1 cellular context compared by ENCODE assay signal in genomic region chr10:72249176-72249862, GRCh38.
TF ChIP-seq lines count a peak whose summit lies in the region.

No MANE protein-coding gene starts in this region.

TF ChIP-seq in HEK293, 187 proteins besides CTCF, POLR2A, EP300 and RAD21 (continued from another document):
- TF ChIP-seq, protein P1, sequence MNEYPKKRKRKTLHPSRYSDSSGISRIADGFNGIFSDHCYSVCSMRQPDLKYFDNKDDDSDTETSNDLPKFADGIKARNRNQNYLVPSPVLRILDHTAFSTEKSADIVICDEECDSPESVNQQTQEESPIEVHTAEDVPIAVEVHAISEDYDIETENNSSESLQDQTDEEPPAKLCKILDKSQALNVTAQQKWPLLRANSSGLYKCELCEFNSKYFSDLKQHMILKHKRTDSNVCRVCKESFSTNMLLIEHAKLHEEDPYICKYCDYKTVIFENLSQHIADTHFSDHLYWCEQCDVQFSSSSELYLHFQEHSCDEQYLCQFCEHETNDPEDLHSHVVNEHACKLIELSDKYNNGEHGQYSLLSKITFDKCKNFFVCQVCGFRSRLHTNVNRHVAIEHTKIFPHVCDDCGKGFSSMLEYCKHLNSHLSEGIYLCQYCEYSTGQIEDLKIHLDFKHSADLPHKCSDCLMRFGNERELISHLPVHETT (tag by site-specific recombination; IDR thresholded peaks at IDR 0.05) = peak; percentile 72; the same call in 1 of the 2 replicates
- peak; percentile 55 for TF ChIP-seq ZNF157 (tag by site-specific recombination; IDR thresholded peaks at IDR 0.05)
- TF ChIP-seq ZNF426 (tag by site-specific recombination; IDR thresholded peaks at IDR 0.05) = peak; percentile 99
- TF ChIP-seq, protein P2, sequence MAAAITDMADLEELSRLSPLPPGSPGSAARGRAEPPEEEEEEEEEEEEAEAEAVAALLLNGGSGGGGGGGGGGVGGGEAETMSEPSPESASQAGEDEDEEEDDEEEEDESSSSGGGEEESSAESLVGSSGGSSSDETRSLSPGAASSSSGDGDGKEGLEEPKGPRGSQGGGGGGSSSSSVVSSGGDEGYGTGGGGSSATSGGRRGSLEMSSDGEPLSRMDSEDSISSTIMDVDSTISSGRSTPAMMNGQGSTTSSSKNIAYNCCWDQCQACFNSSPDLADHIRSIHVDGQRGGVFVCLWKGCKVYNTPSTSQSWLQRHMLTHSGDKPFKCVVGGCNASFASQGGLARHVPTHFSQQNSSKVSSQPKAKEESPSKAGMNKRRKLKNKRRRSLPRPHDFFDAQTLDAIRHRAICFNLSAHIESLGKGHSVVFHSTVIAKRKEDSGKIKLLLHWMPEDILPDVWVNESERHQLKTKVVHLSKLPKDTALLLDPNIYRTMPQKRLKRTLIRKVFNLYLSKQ (tag by site-specific recombination; IDR thresholded peaks at IDR 0.05; ENCODE audit: borderline replicate concordance) = 0 out of 2 replicates have a peak, but pooled peaks have one; percentile 85
- peak; percentile 88 for TF ChIP-seq ZNF664 (tag by site-specific recombination; IDR thresholded peaks at IDR 0.05)
- TF ChIP-seq ZSCAN23 (tag by site-specific recombination; IDR thresholded peaks at IDR 0.05) = peak; percentile 69; the same call in 1 of the 2 replicates
- peak; percentile 59; the same call in 1 of the 2 replicates for TF ChIP-seq ZNF24 (tag by site-specific recombination; IDR thresholded peaks at IDR 0.05)
- TF ChIP-seq ZNF580 (tag by site-specific recombination; IDR thresholded peaks at IDR 0.05) = peak; percentile 74
- TF ChIP-seq ZNF654 (tag by site-specific recombination; IDR thresholded peaks at IDR 0.05; ENCODE audit: low read depth) = peak; percentile 53
- TF ChIP-seq GFI1B (tag by site-specific recombination; IDR thresholded peaks at IDR 0.05) = peak; percentile 69; the same call in 1 of the 2 replicates
